Comparison of ENCODE assay signal across 8 cellular contexts in the genomic region with DNA sequence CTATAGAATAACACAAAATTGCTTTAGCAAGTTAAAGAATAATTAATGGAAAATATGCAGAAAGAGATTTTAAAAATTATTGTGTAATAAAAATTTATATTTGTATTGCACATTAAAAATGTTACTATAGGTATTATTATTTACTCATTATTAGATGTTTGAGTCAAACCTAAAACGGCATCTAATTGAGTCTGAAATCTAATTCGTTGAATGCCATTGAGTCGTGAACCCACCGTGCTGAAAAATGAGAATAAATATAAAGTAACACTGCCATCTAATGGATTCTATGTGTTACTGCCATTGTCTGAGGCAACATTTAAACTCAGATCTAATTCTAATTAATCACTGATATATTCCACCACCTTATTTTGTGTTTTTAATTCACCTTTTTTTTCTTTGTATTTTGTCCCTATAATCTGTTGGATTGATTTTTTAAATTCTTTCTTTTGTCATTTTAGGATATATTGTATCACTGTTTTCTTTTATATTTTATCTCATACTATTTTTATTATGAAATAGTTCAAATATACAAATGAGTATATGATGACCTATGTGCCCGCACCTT.
DNase-seq lines count a peak whose midpoint lies in the region; ATAC-seq, FAIRE-seq and TF ChIP-seq lines count a peak whose summit lies in the region.

No MANE protein-coding gene starts in this region.

- no peaks in the 10 kb centered on the region for H3K23me2 ChIP-seq in H1 (ENCODE audit: low read depth, low read length)

- H3K36me3 ChIP-seq in Karpas-422 (ENCODE audit: insufficient read depth, low read length) (no peaks in the 10 kb centered on the region), Peyer's patch (no peaks in the 10 kb centered on the region), H1 (ENCODE audit: control insufficient read depth in 2 of 4, insufficient read depth in 4 of 4, low read length in 3 of 4) (no peaks in the 10 kb centered on the region)

- H3K36me3 Mint-ChIP-seq in CD14-positive monocyte (no peaks in the 10 kb centered on the region), naive B cell (no peaks in the 10 kb centered on the region)

- H3K4me1 ChIP-seq in Karpas-422 (ENCODE audit: low read length) (no peaks in the 10 kb centered on the region), Peyer's patch (no peaks in the 10 kb centered on the region), H1 (replicated peaks in 1 of 4; ENCODE audit: control insufficient read depth in 3 of 4, insufficient read depth in 4 of 4, low read length in 3 of 4) (no peaks in the 10 kb centered on the region)

- no peak overlapping the region for H2BK12ac ChIP-seq in H1 (ENCODE audit: low read depth, low read length)

- TF ChIP-seq POLR2A in Peyer's patch (IDR thresholded peaks at IDR 0.05) = no peak
- TF ChIP-seq POLR2A in H1 (IDR thresholded peaks at IDR 0.05; ENCODE audit: control extremely low read depth in 1 of 2, low read depth in 2 of 2, low read length in 2 of 2) = no peak

- no peak overlapping the region for H4K91ac ChIP-seq in H1 (replicated peaks; ENCODE audit: insufficient read length, low read length)

- no peak overlapping the region for H2BK120ac ChIP-seq in H1 (replicated peaks; ENCODE audit: low read depth, low read length)

- H2AK5ac ChIP-seq in H1 (ENCODE audit: low read depth, low read length) = no peak overlapping the region

- POLR2A ChIA-PET in H1 (lab: Charles Lee; ENCODE audit: partially characterized antibody) = no interaction called here

- H3K56ac ChIP-seq in H1 (replicated peaks; ENCODE audit: insufficient read length, low read depth, low read length) = no peak overlapping the region

- CTCF ChIA-PET in H1 (lab: Charles Lee; ENCODE audit: partially characterized antibody) = interaction anchor here (0.6 kb wide), 1 partner anchor 397 kb away, joined by 3 read pairs; no protein-coding TSS in a partner anchor

- H3K9me3 ChIP-seq in Karpas-422 (ENCODE audit: low read length) = no peaks in the 10 kb centered on the region
- H3K9me3 ChIP-seq in Peyer's patch = no peaks in the 10 kb centered on the region
- no peaks in the 10 kb centered on the region for H3K9me3 ChIP-seq in H1 (ENCODE audit: insufficient read depth in 2 of 2, low read depth in 1 of 2, low read length in 1 of 2)

- H3K4me2 ChIP-seq in Karpas-422 (ENCODE audit: low read depth, low read length, poor library complexity, severe bottlenecking) = no peak overlapping the region
- no peak overlapping the region for H3K4me2 ChIP-seq in H1 (ENCODE audit: insufficient read depth in 1 of 2, low read depth in 2 of 2, low read length in 2 of 2)

- H3K27me3 ChIP-seq in Karpas-422 (ENCODE audit: low read length) (no peaks in the 10 kb centered on the region), Peyer's patch (no peaks in the 10 kb centered on the region), H1 (replicated peaks in 1 of 4; ENCODE audit: control insufficient read depth in 3 of 4, extremely low read depth in 1 of 4, insufficient read depth in 3 of 4, low read length in 3 of 4) (no peaks in the 10 kb centered on the region; a peak in 1 of 7 replicates)

- no peak overlapping the region for H3K4me3 ChIP-seq in Karpas-422 (ENCODE audit: low read length)
- no peak overlapping the region for H3K4me3 ChIP-seq in Peyer's patch
- H3K4me3 ChIP-seq in H1 (ENCODE audit: extremely low read depth in 1 of 4, insufficient read depth in 2 of 4, low read depth in 3 of 4, low read length in 4 of 4) = no peak overlapping the region

- H2AFZ ChIP-seq in Karpas-422 (ENCODE audit: low read length) (no peak overlapping the region), H1 (ENCODE audit: low read length) (no peak overlapping the region)

- TF ChIP-seq EP300 in H1 (IDR thresholded peaks at IDR 0.05; ENCODE audit: borderline replicate concordance in 1 of 2, low read depth in 2 of 2, low read length in 2 of 2) = no peak

- H2BK20ac ChIP-seq in H1 (ENCODE audit: low read length) = no peak overlapping the region

- peak; percentile 82 to 85 for TF ChIP-seq RAD21 in H1 (IDR thresholded peaks at IDR 0.05 in 1 of 2, conservative IDR thresholded peaks at IDR 0.05 in 1 of 2; ENCODE audit: low read depth in 2 of 2, low read length in 2 of 2)

- no peak overlapping the region for H4K8ac ChIP-seq in H1 (ENCODE audit: extremely low read depth, insufficient read depth, low read length)

- H3K23ac ChIP-seq in H1 (ENCODE audit: insufficient read length) = no peak overlapping the region

- ATAC-seq in GM18873 (IDR thresholded peaks at IDR 0.05; ENCODE audit: low FRiP score, unreplicated experiment) (peak; percentile 45), naive B cell (ENCODE audit: low read depth in 2 of 2) (peak; percentile 42 to 61), HG03342 (IDR thresholded peaks at IDR 0.05; ENCODE audit: unreplicated experiment) (no peak)

- H3K9ac ChIP-seq in Karpas-422 (ENCODE audit: low read length) = no peak overlapping the region
- H3K9ac ChIP-seq in H1 (replicated peaks in 1 of 4; ENCODE audit: extremely low read depth in 1 of 4, low read depth in 3 of 4, low read length in 3 of 4) = no peak overlapping the region

- H2BK5ac ChIP-seq in H1 (ENCODE audit: low read depth, low read length) = no peak overlapping the region

- TF ChIP-seq CTCF in CD14-positive monocyte (IDR thresholded peaks at IDR 0.05) = peak; percentile 92
- TF ChIP-seq CTCF in Peyer's patch (IDR thresholded peaks at IDR 0.05) = peak; percentile 51 to 91 (median 82)
- TF ChIP-seq CTCF in H1 (IDR thresholded peaks at IDR 0.05; ENCODE audit: control extremely low read depth in 1 of 3, insufficient read depth in 1 of 3, low read depth in 1 of 3, low read length in 3 of 3) = peak in 2 of 3 experiments; percentile 43 to 47; a peak in 2 of 4 replicates

- DNase-seq in CD14-positive monocyte (ENCODE audit: low spot score) = no peak
- DNase-seq in Karpas-422 = peak; percentile 79
- DNase-seq in Peyer's patch = no peak
- no peak for DNase-seq in H1 (ENCODE audit: low read depth in 1 of 2, low spot score in 2 of 2)
- DNase-seq in naive B cell = peak; percentile 30
- DNase-seq in T1000 (lab: John Stamatoyannopoulos, UW) = no peak

- intact Hi-C loops in CD14-positive monocyte (cut with micrococcal nuclease) = loop anchor here (10.0 kb wide), 2 partner anchors 361 to 441 kb away; no protein-coding TSS in a partner anchor

- H4K5ac ChIP-seq in H1 (ENCODE audit: insufficient read length, low read depth, low read length) = no peak overlapping the region

- H3K4me3 Mint-ChIP-seq in CD14-positive monocyte = no peak overlapping the region
- H3K4me3 Mint-ChIP-seq in naive B cell = no peak overlapping the region

- no peak overlapping the region for H3K14ac ChIP-seq in H1 (ENCODE audit: insufficient read length)

- H3K27ac Mint-ChIP-seq in CD14-positive monocyte = peak overlapping the region in 1 of 7 donors; percentile 42
- H3K27ac Mint-ChIP-seq in naive B cell = no peak overlapping the region

- 26% methylated on average over 5 of the region's 5 CpGs; no CpG with 5 or more reads in 1 of the 2 experiments for WGBS in H1 (ENCODE audit: extremely low coverage in 1 of 2, insufficient coverage in 1 of 2, insufficient read length in 1 of 2, insufficient replicate concordance in 2 of 2, low coverage in 1 of 2, low lambda C conversion rate in 2 of 2, missing lambda C conversion rate in 1 of 2), 2 experiments

- peaks cover 13% of the 10 kb centered on the region for H3K4me1 Mint-ChIP-seq in CD14-positive monocyte
- H3K4me1 Mint-ChIP-seq in naive B cell = peaks cover 0 to 9% (median 8%) of the 10 kb centered on the region in 3 donors

- H3K27ac ChIP-seq in Karpas-422 (ENCODE audit: low read length) (no peak overlapping the region), Peyer's patch (no peak overlapping the region), H1 (ENCODE audit: low read depth, low read length) (no peak overlapping the region)

- FAIRE-seq in H1 (lab: Jason Lieb, UNC) = peak; percentile 68

- no peaks in the 10 kb centered on the region for H4K20me1 ChIP-seq in Karpas-422 (ENCODE audit: insufficient read depth, low read depth, low read length)
- H4K20me1 ChIP-seq in H1 (replicated peaks in 1 of 2; ENCODE audit: control insufficient read depth in 1 of 2, insufficient read depth in 2 of 2, low read length in 2 of 2) = no peaks in the 10 kb centered on the region

- no peaks in the 10 kb centered on the region for H3K9me2 ChIP-seq in Karpas-422 (replicated peaks; ENCODE audit: insufficient read depth, low read length)

- no peaks in the 10 kb centered on the region for H3K9me3 Mint-ChIP-seq in CD14-positive monocyte
- no peaks in the 10 kb centered on the region for H3K9me3 Mint-ChIP-seq in naive B cell

- H3K27me3 Mint-ChIP-seq in CD14-positive monocyte (ENCODE audit: low read depth in 3 of 3) = peaks cover 0 to 2% (median 0%) of the 10 kb centered on the region in 3 donors
- peaks cover 0 to 6% (median 0%) of the 10 kb centered on the region in 3 donors for H3K27me3 Mint-ChIP-seq in naive B cell

- H3K79me1 ChIP-seq in H1 (ENCODE audit: low read depth, low read length) = no peaks in the 10 kb centered on the region

- no peak overlapping the region for H3K18ac ChIP-seq in H1 (ENCODE audit: extremely low read depth, low read length)

- H3K79me2 ChIP-seq in Karpas-422 (ENCODE audit: low read length) = no peaks in the 10 kb centered on the region
- no peaks in the 10 kb centered on the region for H3K79me2 ChIP-seq in H1 (ENCODE audit: control insufficient read depth in 1 of 2, insufficient read depth in 2 of 2, low read length in 2 of 2)

- H3K4ac ChIP-seq in H1 (replicated peaks; ENCODE audit: insufficient read length, low read depth, low read length) = no peak overlapping the region

- no peak overlapping the region for H2BK15ac ChIP-seq in H1 (ENCODE audit: low read length)

TF ChIP-seq in H1, 55 proteins besides CTCF, POLR2A, EP300 and RAD21:
- peak; percentile 14; the same call in 1 of the 2 replicates for TF ChIP-seq CEBPB (IDR thresholded peaks at IDR 0.05; ENCODE audit: low read depth, low read length)
- TF ChIP-seq MAFK (IDR thresholded peaks at IDR 0.05; ENCODE audit: low read depth, low read length) = no peak

Comparison
In these comparisons a context has a peak if more than half of its experiments do, and no peak if none do; other contexts are left out.
1. DNase-seq: peak in Karpas-422 (single experiment) and naive B cell (single experiment); none in CD14-positive monocyte (single experiment), Peyer's patch (0 of 3), H1 (0 of 2) and T1000 (single experiment).
2. Peak in every context shown above with its lines, with median percentiles within 50 percentile points of each other: CTCF ChIP-seq.